ENCODE assay signal across 2 cellular contexts in the genomic region with DNA sequence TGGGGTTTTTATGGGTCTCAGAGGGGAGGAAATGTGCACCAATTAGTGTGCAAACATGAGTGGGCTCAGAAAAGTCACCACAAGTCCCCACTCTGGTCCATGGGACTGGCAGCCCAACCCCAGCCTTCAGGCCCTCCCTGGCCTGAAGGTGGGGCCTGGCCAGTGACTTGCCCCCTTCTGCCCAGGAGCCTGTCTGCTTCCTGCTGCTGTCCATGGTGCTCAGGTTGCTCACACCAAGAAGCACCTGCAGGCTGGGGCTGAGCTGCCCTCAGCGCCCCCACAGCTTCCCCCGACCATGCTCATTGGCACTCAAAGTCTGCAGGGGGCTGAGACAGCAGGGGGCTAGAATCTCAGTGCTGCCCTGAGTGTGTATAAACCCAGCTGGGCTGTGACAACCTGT.
TF ChIP-seq lines count a peak whose summit lies in the region.

No MANE protein-coding gene starts in this region.

TF ChIP-seq in Ishikawa, 13 proteins besides CTCF, POLR2A, EP300 and RAD21:
- TF ChIP-seq, protein P1, sequence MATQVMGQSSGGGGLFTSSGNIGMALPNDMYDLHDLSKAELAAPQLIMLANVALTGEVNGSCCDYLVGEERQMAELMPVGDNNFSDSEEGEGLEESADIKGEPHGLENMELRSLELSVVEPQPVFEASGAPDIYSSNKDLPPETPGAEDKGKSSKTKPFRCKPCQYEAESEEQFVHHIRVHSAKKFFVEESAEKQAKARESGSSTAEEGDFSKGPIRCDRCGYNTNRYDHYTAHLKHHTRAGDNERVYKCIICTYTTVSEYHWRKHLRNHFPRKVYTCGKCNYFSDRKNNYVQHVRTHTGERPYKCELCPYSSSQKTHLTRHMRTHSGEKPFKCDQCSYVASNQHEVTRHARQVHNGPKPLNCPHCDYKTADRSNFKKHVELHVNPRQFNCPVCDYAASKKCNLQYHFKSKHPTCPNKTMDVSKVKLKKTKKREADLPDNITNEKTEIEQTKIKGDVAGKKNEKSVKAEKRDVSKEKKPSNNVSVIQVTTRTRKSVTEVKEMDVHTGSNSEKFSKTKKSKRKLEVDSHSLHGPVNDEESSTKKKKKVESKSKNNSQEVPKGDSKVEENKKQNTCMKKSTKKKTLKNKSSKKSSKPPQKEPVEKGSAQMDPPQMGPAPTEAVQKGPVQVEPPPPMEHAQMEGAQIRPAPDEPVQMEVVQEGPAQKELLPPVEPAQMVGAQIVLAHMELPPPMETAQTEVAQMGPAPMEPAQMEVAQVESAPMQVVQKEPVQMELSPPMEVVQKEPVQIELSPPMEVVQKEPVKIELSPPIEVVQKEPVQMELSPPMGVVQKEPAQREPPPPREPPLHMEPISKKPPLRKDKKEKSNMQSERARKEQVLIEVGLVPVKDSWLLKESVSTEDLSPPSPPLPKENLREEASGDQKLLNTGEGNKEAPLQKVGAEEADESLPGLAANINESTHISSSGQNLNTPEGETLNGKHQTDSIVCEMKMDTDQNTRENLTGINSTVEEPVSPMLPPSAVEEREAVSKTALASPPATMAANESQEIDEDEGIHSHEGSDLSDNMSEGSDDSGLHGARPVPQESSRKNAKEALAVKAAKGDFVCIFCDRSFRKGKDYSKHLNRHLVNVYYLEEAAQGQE (IDR thresholded peaks at IDR 0.05; ENCODE audit: low read depth), result peak; percentile 89
- TF ChIP-seq NFIC (IDR thresholded peaks at IDR 0.05), result no peak

TF ChIP-seq in H1, 55 proteins besides CTCF, POLR2A, EP300 and RAD21:
- no peak for TF ChIP-seq EZH2 (IDR thresholded peaks at IDR 0.05; ENCODE audit: low read depth, low read length, severe bottlenecking)
- TF ChIP-seq KDM1A (IDR thresholded peaks at IDR 0.05; ENCODE audit: borderline replicate concordance, low read length), result no peak
- TF ChIP-seq ZNF274 (IDR thresholded peaks at IDR 0.05; ENCODE audit: borderline replicate concordance, extremely low read depth, low read length), result no peak
- TF ChIP-seq JUND (IDR thresholded peaks at IDR 0.05; ENCODE audit: low read length), result no peak
- TF ChIP-seq SRF (IDR thresholded peaks at IDR 0.05; ENCODE audit: low read depth, low read length), result no peak
- TF ChIP-seq SP1 (IDR thresholded peaks at IDR 0.05; ENCODE audit: low read depth, low read length), result no peak
- no peak for TF ChIP-seq NANOG (IDR thresholded peaks at IDR 0.05; ENCODE audit: insufficient read depth, low read depth, low read length, poor library complexity, severe bottlenecking)
- TF ChIP-seq BACH1 (IDR thresholded peaks at IDR 0.05; ENCODE audit: low read length), result no peak
- TF ChIP-seq POU5F1 (IDR thresholded peaks at IDR 0.05; ENCODE audit: low read depth, low read length), result no peak
- TF ChIP-seq SIX5 (IDR thresholded peaks at IDR 0.05; ENCODE audit: low read depth, low read length), result no peak
- TF ChIP-seq, protein P2, sequence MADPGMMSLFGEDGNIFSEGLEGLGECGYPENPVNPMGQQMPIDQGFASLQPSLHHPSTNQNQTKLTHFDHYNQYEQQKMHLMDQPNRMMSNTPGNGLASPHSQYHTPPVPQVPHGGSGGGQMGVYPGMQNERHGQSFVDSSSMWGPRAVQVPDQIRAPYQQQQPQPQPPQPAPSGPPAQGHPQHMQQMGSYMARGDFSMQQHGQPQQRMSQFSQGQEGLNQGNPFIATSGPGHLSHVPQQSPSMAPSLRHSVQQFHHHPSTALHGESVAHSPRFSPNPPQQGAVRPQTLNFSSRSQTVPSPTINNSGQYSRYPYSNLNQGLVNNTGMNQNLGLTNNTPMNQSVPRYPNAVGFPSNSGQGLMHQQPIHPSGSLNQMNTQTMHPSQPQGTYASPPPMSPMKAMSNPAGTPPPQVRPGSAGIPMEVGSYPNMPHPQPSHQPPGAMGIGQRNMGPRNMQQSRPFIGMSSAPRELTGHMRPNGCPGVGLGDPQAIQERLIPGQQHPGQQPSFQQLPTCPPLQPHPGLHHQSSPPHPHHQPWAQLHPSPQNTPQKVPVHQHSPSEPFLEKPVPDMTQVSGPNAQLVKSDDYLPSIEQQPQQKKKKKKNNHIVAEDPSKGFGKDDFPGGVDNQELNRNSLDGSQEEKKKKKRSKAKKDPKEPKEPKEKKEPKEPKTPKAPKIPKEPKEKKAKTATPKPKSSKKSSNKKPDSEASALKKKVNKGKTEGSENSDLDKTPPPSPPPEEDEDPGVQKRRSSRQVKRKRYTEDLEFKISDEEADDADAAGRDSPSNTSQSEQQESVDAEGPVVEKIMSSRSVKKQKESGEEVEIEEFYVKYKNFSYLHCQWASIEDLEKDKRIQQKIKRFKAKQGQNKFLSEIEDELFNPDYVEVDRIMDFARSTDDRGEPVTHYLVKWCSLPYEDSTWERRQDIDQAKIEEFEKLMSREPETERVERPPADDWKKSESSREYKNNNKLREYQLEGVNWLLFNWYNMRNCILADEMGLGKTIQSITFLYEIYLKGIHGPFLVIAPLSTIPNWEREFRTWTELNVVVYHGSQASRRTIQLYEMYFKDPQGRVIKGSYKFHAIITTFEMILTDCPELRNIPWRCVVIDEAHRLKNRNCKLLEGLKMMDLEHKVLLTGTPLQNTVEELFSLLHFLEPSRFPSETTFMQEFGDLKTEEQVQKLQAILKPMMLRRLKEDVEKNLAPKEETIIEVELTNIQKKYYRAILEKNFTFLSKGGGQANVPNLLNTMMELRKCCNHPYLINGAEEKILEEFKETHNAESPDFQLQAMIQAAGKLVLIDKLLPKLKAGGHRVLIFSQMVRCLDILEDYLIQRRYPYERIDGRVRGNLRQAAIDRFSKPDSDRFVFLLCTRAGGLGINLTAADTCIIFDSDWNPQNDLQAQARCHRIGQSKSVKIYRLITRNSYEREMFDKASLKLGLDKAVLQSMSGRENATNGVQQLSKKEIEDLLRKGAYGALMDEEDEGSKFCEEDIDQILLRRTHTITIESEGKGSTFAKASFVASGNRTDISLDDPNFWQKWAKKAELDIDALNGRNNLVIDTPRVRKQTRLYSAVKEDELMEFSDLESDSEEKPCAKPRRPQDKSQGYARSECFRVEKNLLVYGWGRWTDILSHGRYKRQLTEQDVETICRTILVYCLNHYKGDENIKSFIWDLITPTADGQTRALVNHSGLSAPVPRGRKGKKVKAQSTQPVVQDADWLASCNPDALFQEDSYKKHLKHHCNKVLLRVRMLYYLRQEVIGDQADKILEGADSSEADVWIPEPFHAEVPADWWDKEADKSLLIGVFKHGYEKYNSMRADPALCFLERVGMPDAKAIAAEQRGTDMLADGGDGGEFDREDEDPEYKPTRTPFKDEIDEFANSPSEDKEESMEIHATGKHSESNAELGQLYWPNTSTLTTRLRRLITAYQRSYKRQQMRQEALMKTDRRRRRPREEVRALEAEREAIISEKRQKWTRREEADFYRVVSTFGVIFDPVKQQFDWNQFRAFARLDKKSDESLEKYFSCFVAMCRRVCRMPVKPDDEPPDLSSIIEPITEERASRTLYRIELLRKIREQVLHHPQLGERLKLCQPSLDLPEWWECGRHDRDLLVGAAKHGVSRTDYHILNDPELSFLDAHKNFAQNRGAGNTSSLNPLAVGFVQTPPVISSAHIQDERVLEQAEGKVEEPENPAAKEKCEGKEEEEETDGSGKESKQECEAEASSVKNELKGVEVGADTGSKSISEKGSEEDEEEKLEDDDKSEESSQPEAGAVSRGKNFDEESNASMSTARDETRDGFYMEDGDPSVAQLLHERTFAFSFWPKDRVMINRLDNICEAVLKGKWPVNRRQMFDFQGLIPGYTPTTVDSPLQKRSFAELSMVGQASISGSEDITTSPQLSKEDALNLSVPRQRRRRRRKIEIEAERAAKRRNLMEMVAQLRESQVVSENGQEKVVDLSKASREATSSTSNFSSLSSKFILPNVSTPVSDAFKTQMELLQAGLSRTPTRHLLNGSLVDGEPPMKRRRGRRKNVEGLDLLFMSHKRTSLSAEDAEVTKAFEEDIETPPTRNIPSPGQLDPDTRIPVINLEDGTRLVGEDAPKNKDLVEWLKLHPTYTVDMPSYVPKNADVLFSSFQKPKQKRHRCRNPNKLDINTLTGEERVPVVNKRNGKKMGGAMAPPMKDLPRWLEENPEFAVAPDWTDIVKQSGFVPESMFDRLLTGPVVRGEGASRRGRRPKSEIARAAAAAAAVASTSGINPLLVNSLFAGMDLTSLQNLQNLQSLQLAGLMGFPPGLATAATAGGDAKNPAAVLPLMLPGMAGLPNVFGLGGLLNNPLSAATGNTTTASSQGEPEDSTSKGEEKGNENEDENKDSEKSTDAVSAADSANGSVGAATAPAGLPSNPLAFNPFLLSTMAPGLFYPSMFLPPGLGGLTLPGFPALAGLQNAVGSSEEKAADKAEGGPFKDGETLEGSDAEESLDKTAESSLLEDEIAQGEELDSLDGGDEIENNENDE (IDR thresholded peaks at IDR 0.05; ENCODE audit: insufficient replicate concordance, low read length), result no peak
- no peak for TF ChIP-seq CBX5 (IDR thresholded peaks at IDR 0.05; ENCODE audit: low read depth, low read length)
- TF ChIP-seq GABPA (IDR thresholded peaks at IDR 0.05; ENCODE audit: borderline replicate concordance, insufficient read depth, low read length), result no peak
